In the genomic region with DNA sequence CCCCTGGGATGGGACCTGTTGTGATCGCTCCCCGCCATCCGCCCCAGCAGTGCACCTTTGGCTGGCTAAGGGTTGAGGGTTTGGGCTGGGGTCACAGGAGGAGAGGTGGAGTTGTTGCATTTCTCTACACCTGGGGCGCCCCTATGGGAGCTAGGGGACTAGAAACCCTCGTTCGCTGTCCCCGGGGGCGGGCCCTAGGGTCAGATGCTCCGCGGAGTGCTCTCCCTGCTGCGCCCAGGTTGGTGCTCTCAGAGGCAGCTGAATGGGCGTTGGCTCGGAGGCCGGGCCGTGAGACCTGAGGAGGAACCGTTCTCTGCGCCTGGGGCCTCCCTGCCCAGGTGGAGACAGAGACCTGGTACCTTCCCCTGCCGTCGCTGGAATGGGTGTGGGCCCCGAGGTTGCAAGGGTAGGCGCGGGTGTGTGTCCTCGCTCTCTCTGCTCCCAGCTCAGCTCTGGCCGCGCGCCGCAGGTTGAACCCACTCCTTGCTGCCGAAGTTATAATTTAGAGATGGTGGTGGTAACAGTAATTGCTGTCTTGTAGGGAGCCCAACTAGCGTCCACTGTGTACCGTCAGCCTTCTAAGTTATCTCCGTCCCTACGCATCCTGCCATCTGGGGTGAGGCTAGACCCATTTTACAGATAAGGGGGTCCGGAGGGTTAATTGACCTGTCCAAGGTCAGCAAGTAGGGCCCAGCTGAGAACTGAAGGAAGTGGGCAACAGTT, we compare ENCODE assay signal across 7 cellular contexts. TPM values are rescaled to one million over a fixed set of nuclear protein-coding genes. Genes with fewer than 3 reads are reported as not detected.
DNase-seq lines count a peak whose midpoint lies in the region; ATAC-seq and TF ChIP-seq lines count a peak whose summit lies in the region.

No MANE protein-coding gene starts in this region.

- ATAC-seq in GM19035 (IDR thresholded peaks at IDR 0.05; ENCODE audit: unreplicated experiment), result peak; percentile 5
- no peak for ATAC-seq in GM18520 (IDR thresholded peaks at IDR 0.05; ENCODE audit: unreplicated experiment)

- TF ChIP-seq CTCF in fibroblast of the aortic adventitia (IDR thresholded peaks at IDR 0.05; ENCODE audit: insufficient read depth, low read length), result no peak

- intact Hi-C loops in posterior vena cava (cut with DNase I), result loop anchor here in 1 of 2 donors (5.0 to 10.0 kb wide), 3 partner anchors 38 to 156 kb away; no protein-coding TSS in a partner anchor

- H3K4me3 Mint-ChIP-seq in IgD-negative memory B cell, result peak overlapping the region; percentile 95 to 97 (median 96)
- peak overlapping the region; percentile 91 for H3K4me3 Mint-ChIP-seq in activated T-cell treated with anti-CD3 and anti-CD28 coated beads, Interleukin-2, amount 50 U/mL, for 24 hours

- H3K36me3 Mint-ChIP-seq in IgD-negative memory B cell, result peaks cover 5% of the 10 kb centered on the region
- H3K36me3 Mint-ChIP-seq in activated T-cell treated with anti-CD3 and anti-CD28 coated beads, Interleukin-2, amount 50 U/mL, for 24 hours (ENCODE audit: low read depth), result peaks cover 4% of the 10 kb centered on the region

- no peaks in the 10 kb centered on the region for H3K9me3 Mint-ChIP-seq in IgD-negative memory B cell
- H3K9me3 Mint-ChIP-seq in activated T-cell treated with anti-CD3 and anti-CD28 coated beads, Interleukin-2, amount 50 U/mL, for 24 hours, result no peaks in the 10 kb centered on the region

- no peaks in the 10 kb centered on the region for H3K27me3 Mint-ChIP-seq in IgD-negative memory B cell
- H3K27me3 Mint-ChIP-seq in activated T-cell treated with anti-CD3 and anti-CD28 coated beads, Interleukin-2, amount 50 U/mL, for 24 hours, result no peaks in the 10 kb centered on the region

- peak overlapping the region; percentile 100 for H3K4me3 ChIP-seq in fibroblast of the aortic adventitia (ENCODE audit: low read depth, low read length)

- peak overlapping the region; percentile 81 to 92 (median 83) for H3K27ac Mint-ChIP-seq in IgD-negative memory B cell
- H3K27ac Mint-ChIP-seq in activated T-cell treated with anti-CD3 and anti-CD28 coated beads, Interleukin-2, amount 50 U/mL, for 24 hours, result peak overlapping the region; percentile 71

- H3K4me1 Mint-ChIP-seq in IgD-negative memory B cell, result peaks cover 17 to 25% (median 18%) of the 10 kb centered on the region in 3 donors
- peaks cover 46% of the 10 kb centered on the region for H3K4me1 Mint-ChIP-seq in activated T-cell treated with anti-CD3 and anti-CD28 coated beads, Interleukin-2, amount 50 U/mL, for 24 hours (ENCODE audit: low read depth)

- peak; percentile 61 for DNase-seq in activated T-cell treated with anti-CD3 and anti-CD28 coated beads, Interleukin-2, amount 50 U/mL, for 24 hours
- no peak for DNase-seq in fibroblast of the aortic adventitia (ENCODE audit: low read depth)
- DNase-seq in posterior vena cava (ENCODE audit: low spot score), result peak; percentile 86
- DNase-seq in DMS153 (lab: John Stamatoyannopoulos, UW), result no peak

RNA-seq across cellular contexts. Expression of a gene that starts 1.0 kb away (rescaled TPM):
- 19.7 TPM for polyA plus RNA-seq in IgD-negative memory B cell
- 44.0 and 69.0 TPM in 2 replicates for total RNA-seq in fibroblast of the aortic adventitia (ENCODE audit: low replicate concordance)
- total RNA-seq in posterior vena cava, result 100 to 1,000 TPM; 130 to 133 TPM

Comparison
In these comparisons a context has a peak if more than half of its experiments do, and no peak if none do; other contexts are left out.
1. DNase-seq: peak in activated T-cell treated with anti-CD3 and anti-CD28 coated beads, Interleukin-2, amount 50 U/mL, for 24 hours (single experiment) and posterior vena cava (single experiment); none in fibroblast of the aortic adventitia (single experiment) and DMS153 (single experiment).